Comparison of ENCODE assay signal across 2 cellular contexts in the genomic region with DNA sequence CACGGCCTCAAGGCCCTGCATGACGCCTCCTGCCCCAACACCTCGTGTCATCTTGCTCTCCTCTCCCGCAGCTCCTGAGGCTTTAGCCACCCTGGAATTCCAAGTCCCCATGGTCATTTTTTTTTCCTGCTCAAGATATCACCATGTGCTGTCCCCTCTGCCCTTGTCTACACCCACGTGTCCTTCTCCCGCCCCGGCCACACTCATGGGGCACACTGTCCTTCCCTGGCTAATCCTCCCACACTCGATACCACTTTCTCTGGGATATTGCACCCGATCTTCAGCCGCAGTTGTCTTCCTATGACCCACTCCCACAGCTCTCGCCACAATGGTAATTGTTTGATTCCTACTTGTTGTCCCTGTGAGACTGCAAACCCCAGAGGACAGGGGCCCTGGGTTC.
TF ChIP-seq lines count a peak whose summit lies in the region.

No MANE protein-coding gene starts in this region.

TF ChIP-seq in HepG2, 621 proteins besides CTCF, POLR2A, EP300 and RAD21 (continues in another document):
- TF ChIP-seq NR3C1 (CRISPR knock-in tag; IDR thresholded peaks at IDR 0.05) (no peak), ARID2 (CRISPR knock-in tag; IDR thresholded peaks at IDR 0.05; ENCODE audit: borderline replicate concordance) (0 out of 2 replicates have a peak, but pooled peaks have one; percentile 44), NFE2L2 (IDR thresholded peaks at IDR 0.05; ENCODE audit: low read length) (no peak), ZC3H4 (CRISPR knock-in tag; IDR thresholded peaks at IDR 0.05; ENCODE audit: borderline replicate concordance) (peak; percentile 46; the same call in 1 of the 2 replicates), KDM6A (CRISPR knock-in tag; IDR thresholded peaks at IDR 0.05; ENCODE audit: low read depth) (no peak), ZNF891 (CRISPR knock-in tag; IDR thresholded peaks at IDR 0.05) (peak; percentile 23; the same call in 1 of the 2 replicates), NAIF1 (CRISPR knock-in tag; IDR thresholded peaks at IDR 0.05; ENCODE audit: borderline replicate concordance) (no peak), ZBTB38 (CRISPR knock-in tag; IDR thresholded peaks at IDR 0.05) (no peak; the same call in 1 of the 2 replicates), THAP11 (CRISPR knock-in tag; IDR thresholded peaks at IDR 0.05) (no peak), ZBTB21 (CRISPR knock-in tag; IDR thresholded peaks at IDR 0.05) (no peak)
- TF ChIP-seq, protein P1, sequence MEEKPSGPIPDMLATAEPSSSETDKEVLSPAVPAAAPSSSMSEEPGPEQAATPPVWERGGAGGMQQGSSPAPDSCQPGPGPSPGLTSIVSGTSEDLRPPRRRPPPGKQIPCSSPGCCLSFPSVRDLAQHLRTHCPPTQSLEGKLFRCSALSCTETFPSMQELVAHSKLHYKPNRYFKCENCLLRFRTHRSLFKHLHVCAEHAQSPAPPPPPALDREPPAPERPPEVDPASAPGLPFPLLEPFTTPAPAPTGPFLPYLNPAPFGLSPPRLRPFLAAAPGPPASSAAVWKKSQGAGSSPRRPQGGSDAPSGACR (CRISPR knock-in tag; IDR thresholded peaks at IDR 0.05): 0 out of 2 replicates have a peak, but pooled peaks have one; percentile 7
- TF ChIP-seq, protein P2, sequence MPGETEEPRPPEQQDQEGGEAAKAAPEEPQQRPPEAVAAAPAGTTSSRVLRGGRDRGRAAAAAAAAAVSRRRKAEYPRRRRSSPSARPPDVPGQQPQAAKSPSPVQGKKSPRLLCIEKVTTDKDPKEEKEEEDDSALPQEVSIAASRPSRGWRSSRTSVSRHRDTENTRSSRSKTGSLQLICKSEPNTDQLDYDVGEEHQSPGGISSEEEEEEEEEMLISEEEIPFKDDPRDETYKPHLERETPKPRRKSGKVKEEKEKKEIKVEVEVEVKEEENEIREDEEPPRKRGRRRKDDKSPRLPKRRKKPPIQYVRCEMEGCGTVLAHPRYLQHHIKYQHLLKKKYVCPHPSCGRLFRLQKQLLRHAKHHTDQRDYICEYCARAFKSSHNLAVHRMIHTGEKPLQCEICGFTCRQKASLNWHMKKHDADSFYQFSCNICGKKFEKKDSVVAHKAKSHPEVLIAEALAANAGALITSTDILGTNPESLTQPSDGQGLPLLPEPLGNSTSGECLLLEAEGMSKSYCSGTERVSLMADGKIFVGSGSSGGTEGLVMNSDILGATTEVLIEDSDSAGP (CRISPR knock-in tag; IDR thresholded peaks at IDR 0.05; ENCODE audit: borderline replicate concordance): peak; percentile 48; the same call in 1 of the 2 replicates
- TF ChIP-seq, protein P3, sequence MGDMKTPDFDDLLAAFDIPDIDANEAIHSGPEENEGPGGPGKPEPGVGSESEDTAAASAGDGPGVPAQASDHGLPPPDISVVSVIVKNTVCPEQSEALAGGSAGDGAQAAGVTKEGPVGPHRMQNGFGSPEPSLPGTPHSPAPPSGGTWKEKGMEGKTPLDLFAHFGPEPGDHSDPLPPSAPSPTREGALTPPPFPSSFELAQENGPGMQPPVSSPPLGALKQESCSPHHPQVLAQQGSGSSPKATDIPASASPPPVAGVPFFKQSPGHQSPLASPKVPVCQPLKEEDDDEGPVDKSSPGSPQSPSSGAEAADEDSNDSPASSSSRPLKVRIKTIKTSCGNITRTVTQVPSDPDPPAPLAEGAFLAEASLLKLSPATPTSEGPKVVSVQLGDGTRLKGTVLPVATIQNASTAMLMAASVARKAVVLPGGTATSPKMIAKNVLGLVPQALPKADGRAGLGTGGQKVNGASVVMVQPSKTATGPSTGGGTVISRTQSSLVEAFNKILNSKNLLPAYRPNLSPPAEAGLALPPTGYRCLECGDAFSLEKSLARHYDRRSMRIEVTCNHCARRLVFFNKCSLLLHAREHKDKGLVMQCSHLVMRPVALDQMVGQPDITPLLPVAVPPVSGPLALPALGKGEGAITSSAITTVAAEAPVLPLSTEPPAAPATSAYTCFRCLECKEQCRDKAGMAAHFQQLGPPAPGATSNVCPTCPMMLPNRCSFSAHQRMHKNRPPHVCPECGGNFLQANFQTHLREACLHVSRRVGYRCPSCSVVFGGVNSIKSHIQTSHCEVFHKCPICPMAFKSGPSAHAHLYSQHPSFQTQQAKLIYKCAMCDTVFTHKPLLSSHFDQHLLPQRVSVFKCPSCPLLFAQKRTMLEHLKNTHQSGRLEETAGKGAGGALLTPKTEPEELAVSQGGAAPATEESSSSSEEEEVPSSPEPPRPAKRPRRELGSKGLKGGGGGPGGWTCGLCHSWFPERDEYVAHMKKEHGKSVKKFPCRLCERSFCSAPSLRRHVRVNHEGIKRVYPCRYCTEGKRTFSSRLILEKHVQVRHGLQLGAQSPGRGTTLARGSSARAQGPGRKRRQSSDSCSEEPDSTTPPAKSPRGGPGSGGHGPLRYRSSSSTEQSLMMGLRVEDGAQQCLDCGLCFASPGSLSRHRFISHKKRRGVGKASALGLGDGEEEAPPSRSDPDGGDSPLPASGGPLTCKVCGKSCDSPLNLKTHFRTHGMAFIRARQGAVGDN (CRISPR knock-in tag; IDR thresholded peaks at IDR 0.05): peak; percentile 79
- TF ChIP-seq, protein P4, sequence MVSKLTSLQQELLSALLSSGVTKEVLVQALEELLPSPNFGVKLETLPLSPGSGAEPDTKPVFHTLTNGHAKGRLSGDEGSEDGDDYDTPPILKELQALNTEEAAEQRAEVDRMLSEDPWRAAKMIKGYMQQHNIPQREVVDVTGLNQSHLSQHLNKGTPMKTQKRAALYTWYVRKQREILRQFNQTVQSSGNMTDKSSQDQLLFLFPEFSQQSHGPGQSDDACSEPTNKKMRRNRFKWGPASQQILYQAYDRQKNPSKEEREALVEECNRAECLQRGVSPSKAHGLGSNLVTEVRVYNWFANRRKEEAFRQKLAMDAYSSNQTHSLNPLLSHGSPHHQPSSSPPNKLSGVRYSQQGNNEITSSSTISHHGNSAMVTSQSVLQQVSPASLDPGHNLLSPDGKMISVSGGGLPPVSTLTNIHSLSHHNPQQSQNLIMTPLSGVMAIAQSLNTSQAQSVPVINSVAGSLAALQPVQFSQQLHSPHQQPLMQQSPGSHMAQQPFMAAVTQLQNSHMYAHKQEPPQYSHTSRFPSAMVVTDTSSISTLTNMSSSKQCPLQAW (CRISPR knock-in tag; IDR thresholded peaks at IDR 0.05): peak; percentile 24; the same call in 1 of the 2 replicates
- TF ChIP-seq, protein P5, sequence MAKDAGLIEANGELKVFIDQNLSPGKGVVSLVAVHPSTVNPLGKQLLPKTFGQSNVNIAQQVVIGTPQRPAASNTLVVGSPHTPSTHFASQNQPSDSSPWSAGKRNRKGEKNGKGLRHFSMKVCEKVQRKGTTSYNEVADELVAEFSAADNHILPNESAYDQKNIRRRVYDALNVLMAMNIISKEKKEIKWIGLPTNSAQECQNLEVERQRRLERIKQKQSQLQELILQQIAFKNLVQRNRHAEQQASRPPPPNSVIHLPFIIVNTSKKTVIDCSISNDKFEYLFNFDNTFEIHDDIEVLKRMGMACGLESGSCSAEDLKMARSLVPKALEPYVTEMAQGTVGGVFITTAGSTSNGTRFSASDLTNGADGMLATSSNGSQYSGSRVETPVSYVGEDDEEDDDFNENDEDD (CRISPR knock-in tag; IDR thresholded peaks at IDR 0.05; ENCODE audit: borderline replicate concordance): 0 out of 2 replicates have a peak, but pooled peaks have one; percentile 25

TF ChIP-seq in H1, 55 proteins besides CTCF, POLR2A, EP300 and RAD21:
- TF ChIP-seq MAFK (IDR thresholded peaks at IDR 0.05; ENCODE audit: low read depth, low read length): no peak
- TF ChIP-seq SRF (IDR thresholded peaks at IDR 0.05; ENCODE audit: low read depth, low read length): no peak
- TF ChIP-seq, protein P6, sequence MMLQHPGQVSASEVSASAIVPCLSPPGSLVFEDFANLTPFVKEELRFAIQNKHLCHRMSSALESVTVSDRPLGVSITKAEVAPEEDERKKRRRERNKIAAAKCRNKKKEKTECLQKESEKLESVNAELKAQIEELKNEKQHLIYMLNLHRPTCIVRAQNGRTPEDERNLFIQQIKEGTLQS (IDR thresholded peaks at IDR 0.05; ENCODE audit: insufficient read depth, low read depth, low read length): no peak
- no peak for TF ChIP-seq RNF2 (IDR thresholded peaks at IDR 0.05; ENCODE audit: borderline replicate concordance, low read depth, low read length, missing control alignments, poor library complexity, severe bottlenecking)
- TF ChIP-seq, protein P7, sequence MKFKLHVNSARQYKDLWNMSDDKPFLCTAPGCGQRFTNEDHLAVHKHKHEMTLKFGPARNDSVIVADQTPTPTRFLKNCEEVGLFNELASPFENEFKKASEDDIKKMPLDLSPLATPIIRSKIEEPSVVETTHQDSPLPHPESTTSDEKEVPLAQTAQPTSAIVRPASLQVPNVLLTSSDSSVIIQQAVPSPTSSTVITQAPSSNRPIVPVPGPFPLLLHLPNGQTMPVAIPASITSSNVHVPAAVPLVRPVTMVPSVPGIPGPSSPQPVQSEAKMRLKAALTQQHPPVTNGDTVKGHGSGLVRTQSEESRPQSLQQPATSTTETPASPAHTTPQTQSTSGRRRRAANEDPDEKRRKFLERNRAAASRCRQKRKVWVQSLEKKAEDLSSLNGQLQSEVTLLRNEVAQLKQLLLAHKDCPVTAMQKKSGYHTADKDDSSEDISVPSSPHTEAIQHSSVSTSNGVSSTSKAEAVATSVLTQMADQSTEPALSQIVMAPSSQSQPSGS (IDR thresholded peaks at IDR 0.05; ENCODE audit: low read length): no peak
